ENCODE assay signal across 8 cellular contexts in genomic region chr14:68397371-68397779, GRCh38.
DNase-seq lines count a peak whose midpoint lies in the region; ATAC-seq and TF ChIP-seq lines count a peak whose summit lies in the region.
"Had no signal": no experiment of that assay in that cellular context is flagged by ENCODE, and none has a peak within 500 bp of the region (broad histone marks: within the 10 kb centered on the region; RNA-seq: fewer than 3 reads in every experiment).

No MANE protein-coding gene starts in this region.

- CTCF ChIA-PET in activated naive CD4-positive, alpha-beta T cell treated with anti-CD3 and anti-CD28 coated beads for 36 hours (lab: Charles Lee), result no interaction called here

- H3K27me3 Mint-ChIP-seq in effector memory CD8-positive, alpha-beta T cell, result no peaks in the 10 kb centered on the region
- H3K27me3 Mint-ChIP-seq in type B pancreatic cell, result no peaks in the 10 kb centered on the region
- no peaks in the 10 kb centered on the region for H3K27me3 Mint-ChIP-seq in activated naive CD4-positive, alpha-beta T cell treated with anti-CD3 and anti-CD28 coated beads for 36 hours (ENCODE audit: low read depth)

- no peak overlapping the region for H3K4me3 Mint-ChIP-seq in effector memory CD8-positive, alpha-beta T cell
- H3K4me3 Mint-ChIP-seq in type B pancreatic cell, result peak overlapping the region; percentile 58
- H3K4me3 Mint-ChIP-seq in activated naive CD4-positive, alpha-beta T cell treated with anti-CD3 and anti-CD28 coated beads for 36 hours, result no peak overlapping the region

- DNase-seq in NCI-H524 treated with DMSO at 0.1 percent for 48 hours (lab: John Stamatoyannopoulos, UW), result peak; percentile 69
- no peak for DNase-seq in effector memory CD8-positive, alpha-beta T cell
- DNase-seq in mucosa of descending colon, result peak; percentile 41 to 69 (median 53)
- DNase-seq in type B pancreatic cell (ENCODE audit: extremely low spot score, unreplicated experiment), result no peak
- no peak for DNase-seq in germinal center (ENCODE audit: low spot score)
- no peak for DNase-seq in activated naive CD4-positive, alpha-beta T cell treated with anti-CD3 and anti-CD28 coated beads for 36 hours
- DNase-seq: cortex of kidney had no signal

- H3K9me3 ChIP-seq in mucosa of descending colon, result no peaks in the 10 kb centered on the region

- no peaks in the 10 kb centered on the region for H3K4me1 ChIP-seq in mucosa of descending colon (ENCODE audit: low read depth)

- peak; percentile 27 for ATAC-seq in effector memory CD8-positive, alpha-beta T cell (replicated peaks)
- ATAC-seq in mucosa of descending colon (peak; percentile 87), GM18868 (IDR thresholded peaks at IDR 0.05; ENCODE audit: unreplicated experiment) (no peak)

- no peak overlapping the region for H3K27ac Mint-ChIP-seq in effector memory CD8-positive, alpha-beta T cell
- peak overlapping the region; percentile 75 for H3K27ac Mint-ChIP-seq in type B pancreatic cell
- no peak overlapping the region for H3K27ac Mint-ChIP-seq in activated naive CD4-positive, alpha-beta T cell treated with anti-CD3 and anti-CD28 coated beads for 36 hours

- H3K9me3 Mint-ChIP-seq in effector memory CD8-positive, alpha-beta T cell, result no peaks in the 10 kb centered on the region
- H3K9me3 Mint-ChIP-seq in type B pancreatic cell, result peaks cover 2% of the 10 kb centered on the region
- no peaks in the 10 kb centered on the region for H3K9me3 Mint-ChIP-seq in activated naive CD4-positive, alpha-beta T cell treated with anti-CD3 and anti-CD28 coated beads for 36 hours

- no peak for TF ChIP-seq CTCF in mucosa of descending colon (IDR thresholded peaks at IDR 0.05)
- TF ChIP-seq CTCF in type B pancreatic cell (conservative IDR thresholded peaks at IDR 0.05), result no peak

- H3K36me3 Mint-ChIP-seq in effector memory CD8-positive, alpha-beta T cell (ENCODE audit: insufficient read depth), result no peaks in the 10 kb centered on the region
- H3K36me3 Mint-ChIP-seq in type B pancreatic cell, result no peaks in the 10 kb centered on the region
- no peaks in the 10 kb centered on the region for H3K36me3 Mint-ChIP-seq in activated naive CD4-positive, alpha-beta T cell treated with anti-CD3 and anti-CD28 coated beads for 36 hours (ENCODE audit: low read depth)

- peaks cover 15% of the 10 kb centered on the region in 2 donors for H3K4me1 Mint-ChIP-seq in effector memory CD8-positive, alpha-beta T cell (ENCODE audit: low read depth in 2 of 2)
- peaks cover 77% of the 10 kb centered on the region for H3K4me1 Mint-ChIP-seq in type B pancreatic cell (ENCODE audit: unreplicated experiment)
- peaks cover 8% of the 10 kb centered on the region for H3K4me1 Mint-ChIP-seq in activated naive CD4-positive, alpha-beta T cell treated with anti-CD3 and anti-CD28 coated beads for 36 hours (ENCODE audit: low read depth)

- no peak overlapping the region for H3K4me3 ChIP-seq in mucosa of descending colon

- H3K36me3 ChIP-seq in mucosa of descending colon (ENCODE audit: low read depth), result no peaks in the 10 kb centered on the region

- intact Hi-C loops in mucosa of descending colon (cut with DNase I, micrococcal nuclease), result loop anchor here in 1 of 2 donors (10.0 kb wide), 1 partner anchor 397 kb away; the partner anchor contains the start of gene ZFP36L1
- intact Hi-C loops in activated naive CD4-positive, alpha-beta T cell treated with anti-CD3 and anti-CD28 coated beads for 36 hours (cut with micrococcal nuclease), result no loop called here

Comparison
In these comparisons a context has a peak if more than half of its experiments do, and no peak if none do; other contexts are left out.
1. DNase-seq: peak in NCI-H524 treated with DMSO at 0.1 percent for 48 hours (single experiment) and mucosa of descending colon (3 of 3); none in effector memory CD8-positive, alpha-beta T cell (0 of 3), type B pancreatic cell (single experiment), germinal center (single experiment) and activated naive CD4-positive, alpha-beta T cell treated with anti-CD3 and anti-CD28 coated beads for 36 hours (single experiment).